1 cellular context compared by ENCODE assay signal in the genomic region with DNA sequence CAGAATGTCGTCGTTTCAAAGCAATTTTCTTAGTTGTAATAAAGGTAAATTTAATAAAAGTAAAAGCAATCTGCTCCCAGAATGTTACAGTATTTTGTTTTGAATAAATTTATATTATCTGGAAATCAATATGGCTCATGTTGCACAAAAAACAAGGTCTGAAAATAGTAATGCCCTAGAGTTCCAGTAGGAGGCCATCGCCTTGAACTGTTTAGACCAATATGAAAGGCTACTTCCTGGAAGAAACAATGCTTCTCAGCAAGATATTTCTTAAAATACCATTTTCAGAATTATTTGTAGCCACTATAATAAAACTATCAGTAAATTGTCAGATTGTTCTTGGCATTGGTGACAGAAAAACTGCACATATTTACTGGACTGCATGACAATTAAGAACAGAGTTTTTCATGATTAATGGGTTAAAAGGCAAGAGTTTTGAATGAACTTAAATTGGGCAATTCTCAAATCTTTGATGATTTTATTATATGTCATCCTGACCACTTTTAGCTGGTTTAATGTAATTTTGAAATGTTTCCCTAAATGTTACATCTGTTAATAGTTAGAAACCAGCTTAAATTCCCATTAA.
TF ChIP-seq lines count a peak whose summit lies in the region.

No MANE protein-coding gene starts in this region.

TF ChIP-seq in H1, 55 proteins besides CTCF, POLR2A, EP300 and RAD21 (continued from another document):
- TF ChIP-seq, protein P1, sequence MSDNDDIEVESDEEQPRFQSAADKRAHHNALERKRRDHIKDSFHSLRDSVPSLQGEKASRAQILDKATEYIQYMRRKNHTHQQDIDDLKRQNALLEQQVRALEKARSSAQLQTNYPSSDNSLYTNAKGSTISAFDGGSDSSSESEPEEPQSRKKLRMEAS (IDR thresholded peaks at IDR 0.05): no peak
- TF ChIP-seq, protein P2, sequence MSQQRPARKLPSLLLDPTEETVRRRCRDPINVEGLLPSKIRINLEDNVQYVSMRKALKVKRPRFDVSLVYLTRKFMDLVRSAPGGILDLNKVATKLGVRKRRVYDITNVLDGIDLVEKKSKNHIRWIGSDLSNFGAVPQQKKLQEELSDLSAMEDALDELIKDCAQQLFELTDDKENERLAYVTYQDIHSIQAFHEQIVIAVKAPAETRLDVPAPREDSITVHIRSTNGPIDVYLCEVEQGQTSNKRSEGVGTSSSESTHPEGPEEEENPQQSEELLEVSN (IDR thresholded peaks at IDR 0.05): no peak
